2 cellular contexts compared by ENCODE assay signal in genomic region chr19:48364564-48365363, GRCh38.
TF ChIP-seq lines count a peak whose summit lies in the region.

No MANE protein-coding gene starts in this region.

TF ChIP-seq in GM23338, 12 proteins besides CTCF, POLR2A, EP300 and RAD21:
- TF ChIP-seq REST (IDR thresholded peaks at IDR 0.05; ENCODE audit: unreplicated experiment), result no peak
- no peak for TF ChIP-seq ZNF331 (CRISPR knock-in tag; IDR thresholded peaks at IDR 0.05; ENCODE audit: low read depth)

TF ChIP-seq in WTC11, 78 proteins besides CTCF, POLR2A, EP300 and RAD21 (continued from another document):
- no peak for TF ChIP-seq STAT6 (CRISPR knock-in tag; conservative IDR thresholded peaks at IDR 0.05; ENCODE audit: low read depth)
- TF ChIP-seq ZBTB43 (CRISPR knock-in tag; IDR thresholded peaks at IDR 0.05), result no peak
- TF ChIP-seq ZNF138 (CRISPR knock-in tag; conservative IDR thresholded peaks at IDR 0.05), result no peak
- no peak for TF ChIP-seq ZNF263 (CRISPR knock-in tag; IDR thresholded peaks at IDR 0.05; ENCODE audit: low read depth)
- TF ChIP-seq PRRX2 (CRISPR knock-in tag; IDR thresholded peaks at IDR 0.05), result no peak
- no peak for TF ChIP-seq ATF2 (CRISPR knock-in tag; IDR thresholded peaks at IDR 0.05; ENCODE audit: borderline replicate concordance, low read depth)
- TF ChIP-seq MXD4 (CRISPR knock-in tag; IDR thresholded peaks at IDR 0.05; ENCODE audit: borderline replicate concordance), result no peak
